In genomic region chr9:86200599-86201162, GRCh38 we compare ENCODE assay signal across 20 cellular contexts. TPM values are rescaled to one million over a fixed set of nuclear protein-coding genes. Genes with fewer than 3 reads are reported as not detected.
DNase-seq lines count a peak whose midpoint lies in the region; ATAC-seq and TF ChIP-seq lines count a peak whose summit lies in the region.
"Had no signal": no experiment of that assay in that cellular context is flagged by ENCODE, and none has a peak within 500 bp of the region (broad histone marks: within the 10 kb centered on the region; RNA-seq: fewer than 3 reads in every experiment).

No MANE protein-coding gene starts in this region.

- TF ChIP-seq CTCF in PC-9 (conservative IDR thresholded peaks at IDR 0.05), result no peak
- no peak for TF ChIP-seq CTCF in right lobe of liver (IDR thresholded peaks at IDR 0.05)

- no TSS peak for BruUV-seq in PC-9 (replicated peaks; lab: Mats Ljungman, UMichigan)

- H3K36me3 ChIP-seq in PC-9 (ENCODE audit: low read depth) (no peaks in the 10 kb centered on the region), right lobe of liver (no peaks in the 10 kb centered on the region)

- no peaks in the 10 kb centered on the region for H3K36me3 Mint-ChIP-seq in natural killer cell treated with Interleukin-12 subunit alpha and Interleukin-12 subunit beta and Interleukin-15 and Interleukin-18, amount 100 ng/mL, for 72 hours

- no peaks in the 10 kb centered on the region for H4K20me1 ChIP-seq in PC-9 (ENCODE audit: insufficient read depth)

- H3K4me1 ChIP-seq in PC-9 (replicated peaks; ENCODE audit: insufficient read depth), result no peaks in the 10 kb centered on the region
- no peaks in the 10 kb centered on the region for H3K4me1 ChIP-seq in right lobe of liver

- no peak for TF ChIP-seq POLR2A in right lobe of liver (IDR thresholded peaks at IDR 0.05)

- ATAC-seq in GM18511 (IDR thresholded peaks at IDR 0.05; ENCODE audit: unreplicated experiment), result peak; percentile 78
- peak; percentile 57 for ATAC-seq in GM21619 (IDR thresholded peaks at IDR 0.05; ENCODE audit: unreplicated experiment)
- peak; percentile 62 to 85 for ATAC-seq in natural killer cell treated with Interleukin-12 subunit alpha and Interleukin-12 subunit beta and Interleukin-15 and Interleukin-18, amount 100 ng/mL, for 72 hours
- ATAC-seq in right lobe of liver, result no peak

- H3K27ac ChIP-seq in PC-9, result no peak overlapping the region
- no peak overlapping the region for H3K27ac ChIP-seq in right lobe of liver
- H3K27ac ChIP-seq: KMS-11 had no signal

- H3K4me3 Mint-ChIP-seq in natural killer cell treated with Interleukin-12 subunit alpha and Interleukin-12 subunit beta and Interleukin-15 and Interleukin-18, amount 100 ng/mL, for 72 hours, result peak overlapping the region; percentile 14
- H3K4me3 Mint-ChIP-seq: B cell; CD4-positive, alpha-beta T cell; T-helper 2 cell treated with Interferon-gamma antibody and Interleukin-4, amounts not matched to agents 5 μg/mL and 100 μg/mL, for 36 hours had no signal

- peak overlapping the region; percentile 42; the same call in 1 of the 2 replicates for H2AFZ ChIP-seq in PC-9

- H3K4me3 ChIP-seq in PC-9 (no peak overlapping the region), right lobe of liver (no peak overlapping the region)

- H3K9me3 Mint-ChIP-seq in natural killer cell treated with Interleukin-12 subunit alpha and Interleukin-12 subunit beta and Interleukin-15 and Interleukin-18, amount 100 ng/mL, for 72 hours, result no peaks in the 10 kb centered on the region
- H3K9me3 Mint-ChIP-seq: CD4-positive, alpha-beta T cell; T-helper 2 cell treated with Interferon-gamma antibody and Interleukin-4, amounts not matched to agents 5 μg/mL and 100 μg/mL, for 36 hours had no signal

- DNase-seq in PC-9 (no peak), NCI-H2227 treated with DMSO at 0.1 percent for 48 hours (lab: John Stamatoyannopoulos, UW) (no peak), NCI-H187 treated with DMSO at 0.1 percent for 48 hours (lab: John Stamatoyannopoulos, UW) (no peak), amniotic stem cell (lab: John Stamatoyannopoulos, UW) (no peak), right lobe of liver (no peak)
- DNase-seq in natural killer cell treated with Interleukin-12 subunit alpha and Interleukin-12 subunit beta and Interleukin-15 and Interleukin-18, amount 100 ng/mL, for 72 hours (ENCODE audit: low spot score), result no peak
- DNase-seq: CD4-positive, alpha-beta T cell; DMS53; HCEC 1CT; NCI-H1048; NCI-H1436 treated with DMSO at 0.1 percent for 48 hours; NCI-H2081; NCI-H226; NCI-H526 treated with DMSO at 0.1 percent for 48 hours; SW 1271 had no signal

- intact Hi-C loops in PC-9 (cut with micrococcal nuclease; ENCODE audit: unreplicated experiment) (loop anchor here (5.0 kb wide), 2 partner anchors 103 to 207 kb away; partner anchors contain the start of gene GOLM1), right lobe of liver (cut with DNase I) (no loop called here)

- no peaks in the 10 kb centered on the region for H3F3A ChIP-seq in PC-9 (ENCODE audit: insufficient read depth, low read depth)

- H3K4me2 ChIP-seq in PC-9, result no peak overlapping the region
- H3K4me2 ChIP-seq: KMS-11 had no signal

- H3K27me3 ChIP-seq in PC-9 (ENCODE audit: insufficient read depth, low read depth) (no peaks in the 10 kb centered on the region), right lobe of liver (no peaks in the 10 kb centered on the region)

- peaks cover 0 to 9% of the 10 kb centered on the region in 2 donors for H3K27me3 Mint-ChIP-seq in natural killer cell treated with Interleukin-12 subunit alpha and Interleukin-12 subunit beta and Interleukin-15 and Interleukin-18, amount 100 ng/mL, for 72 hours

- no peaks in the 10 kb centered on the region for H3K9me2 ChIP-seq in PC-9 (ENCODE audit: insufficient read depth)

- H3K27ac Mint-ChIP-seq in natural killer cell treated with Interleukin-12 subunit alpha and Interleukin-12 subunit beta and Interleukin-15 and Interleukin-18, amount 100 ng/mL, for 72 hours, result peak overlapping the region in 1 of 2 donors; percentile 3
- H3K27ac Mint-ChIP-seq: B cell; CD4-positive, alpha-beta T cell; T-helper 2 cell treated with Interferon-gamma antibody and Interleukin-4, amounts not matched to agents 5 μg/mL and 100 μg/mL, for 36 hours had no signal

- H3K79me2 ChIP-seq in PC-9 (ENCODE audit: low read depth), result no peaks in the 10 kb centered on the region

- POLR2A ChIA-PET in PC-9 (lab: Charles Lee; ENCODE audit: unreplicated experiment), result no interaction called here

- H3K9me3 ChIP-seq in PC-9 (ENCODE audit: insufficient read depth, low read depth) (no peaks in the 10 kb centered on the region), right lobe of liver (no peaks in the 10 kb centered on the region)

- 60% methylated on average over 2 of the region's 2 CpGs for WGBS in right lobe of liver (ENCODE audit: insufficient coverage, low coverage, low lambda C conversion rate, missing lambda C conversion rate)

- CTCF ChIA-PET in PC-9 (lab: Charles Lee), result interaction anchor here (0.5 to 0.6 kb wide), 2 partner anchors 792 to 1976 kb away, joined by 3 read pairs; no protein-coding TSS in a partner anchor

- H3K4me1 Mint-ChIP-seq in natural killer cell treated with Interleukin-12 subunit alpha and Interleukin-12 subunit beta and Interleukin-15 and Interleukin-18, amount 100 ng/mL, for 72 hours (ENCODE audit: low read depth in 2 of 2), result peaks cover 3 to 18% of the 10 kb centered on the region in 2 donors
- H3K4me1 Mint-ChIP-seq: B cell had no signal

RNA-seq across cellular contexts. Expression of gene C9orf153, which starts 58.8 kb away (rescaled TPM):
- 0.48 and 0.52 TPM in 2 replicates for total RNA-seq in PC-9 (2021)
- total RNA-seq in natural killer cell treated with Interleukin-12 subunit alpha and Interleukin-12 subunit beta and Interleukin-15 and Interleukin-18, amount 100 ng/mL, for 72 hours, result under 1 TPM in 1 of 2 donors, not detected in 1; 0.43 TPM
- under 1 TPM in 4 of 6 experiments, not detected in 2; 0.19 to 0.54 (median 0.31) TPM for total RNA-seq in right lobe of liver

Comparison
In these comparisons a context has a peak if more than half of its experiments do, and no peak if none do; other contexts are left out.
1. ATAC-seq: peak in GM18511 (single experiment), GM21619 (single experiment) and natural killer cell treated with Interleukin-12 subunit alpha and Interleukin-12 subunit beta and Interleukin-15 and Interleukin-18, amount 100 ng/mL, for 72 hours (2 of 2); none in right lobe of liver (0 of 4).